ENCODE assay signal across 9 cellular contexts in the genomic region with DNA sequence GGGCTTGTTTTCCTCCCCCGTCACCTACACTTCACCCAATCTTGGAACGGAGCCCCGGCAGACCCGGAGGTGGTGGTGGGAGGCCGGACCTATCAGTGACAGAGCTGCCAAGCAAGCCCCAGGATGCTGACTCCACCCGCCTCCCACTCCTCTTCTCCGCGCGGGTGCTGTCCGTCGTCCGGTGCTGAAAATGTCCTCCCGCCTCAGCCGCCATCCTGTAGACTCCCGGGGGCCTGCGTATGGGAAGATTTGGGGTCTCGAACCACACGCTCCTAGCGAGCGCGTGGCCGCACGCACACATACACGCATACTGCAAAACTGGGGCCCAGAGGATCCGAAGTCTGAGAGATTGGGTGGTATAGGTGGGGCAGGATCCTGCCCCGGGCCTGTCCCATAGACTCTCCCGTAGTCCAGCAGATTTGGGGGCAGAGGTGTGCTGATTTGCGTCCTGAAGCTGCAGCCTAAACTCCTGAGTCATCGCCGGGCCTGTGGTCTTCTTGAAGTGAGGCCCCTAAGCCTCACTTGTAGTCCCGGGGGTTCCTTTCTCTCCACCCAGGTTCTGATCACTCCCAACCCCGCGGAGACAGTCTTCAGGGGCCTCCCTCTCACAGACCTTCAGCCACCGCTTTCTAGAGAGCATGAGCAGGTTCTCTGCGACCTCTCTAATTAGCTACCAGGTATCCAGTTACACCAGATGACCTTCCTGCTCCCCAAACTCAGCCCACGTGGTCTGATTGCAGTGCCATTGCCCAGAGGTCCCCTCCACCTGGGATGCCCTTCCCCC. TPM values are rescaled to one million over a fixed set of nuclear protein-coding genes. Genes with fewer than 3 reads are reported as not detected.
A peak's percentile ranks its signal among the peaks of the same experiment; 100 is the strongest.
DNase-seq lines count a peak whose midpoint lies in the region; ATAC-seq and TF ChIP-seq lines count a peak whose summit lies in the region.
"Had no signal": no experiment of that assay in that cellular context is flagged by ENCODE, and none has a peak within 500 bp of the region (broad histone marks: within the 10 kb centered on the region; RNA-seq: fewer than 3 reads in every experiment).

No MANE protein-coding gene starts in this region.

- H3K27ac ChIP-seq in HUES64 (ENCODE audit: low read depth, low read length) (peak overlapping the region; percentile 83; the same call in 1 of the 2 replicates), mesenchymal stem cell (ENCODE audit: low read length, poor library complexity, severe bottlenecking) (peak overlapping the region; percentile 98)

- H3K4me1 ChIP-seq in HUES64 (ENCODE audit: insufficient read depth, low read length) = peaks cover 5% of the 10 kb centered on the region; the same call in 1 of the 2 replicates
- peaks cover 44% of the 10 kb centered on the region for H3K4me1 ChIP-seq in mesenchymal stem cell (ENCODE audit: control insufficient read depth, insufficient read depth, low read depth, low read length)

- DNase-seq in COLO829 (ENCODE audit: low spot score) (peak; percentile 76), WTC11 (ENCODE audit: low spot score) (peak; percentile 90), dermis microvascular lymphatic vessel endothelial cell (ENCODE audit: low read depth in 2 of 2) (peak; percentile 51 to 89), mesenchymal stem cell (no peak), DMS114 treated with DMSO at 0.1 percent for 48 hours (lab: John Stamatoyannopoulos, UW; ENCODE audit: unreplicated experiment) (no peak)
- peak; percentile 68 to 75 for DNase-seq in stimulated activated CD8-positive, alpha-beta memory T cell treated with anti-CD3 and anti-CD28 coated beads, Interleukin-15, amount 100 ng/mL, for 48 hours (ENCODE audit: low read depth in 2 of 2)

- H3K9me3 ChIP-seq in HUES64 (ENCODE audit: insufficient read depth, low read depth, low read length) (no peaks in the 10 kb centered on the region), mesenchymal stem cell (ENCODE audit: control insufficient read depth, low read length) (no peaks in the 10 kb centered on the region)

- H3K18ac ChIP-seq in mesenchymal stem cell (ENCODE audit: low read depth in 1 of 2, low read length in 2 of 2) = peak overlapping the region; percentile 89 to 91

- peak overlapping the region; percentile 97 for H2BK15ac ChIP-seq in mesenchymal stem cell (ENCODE audit: low read depth, poor library complexity, severe bottlenecking)

- H3K4me1 Mint-ChIP-seq in WTC11 = peaks cover 20% of the 10 kb centered on the region

- H3K9ac ChIP-seq in HUES64 (ENCODE audit: low read depth, low read length) (peak overlapping the region; percentile 52; the same call in 1 of the 2 replicates), mesenchymal stem cell (ENCODE audit: low read length) (peak overlapping the region; percentile 99)

- H3K4me3 Mint-ChIP-seq in WTC11 = peak overlapping the region; percentile 96

- no peak overlapping the region for H2AK5ac ChIP-seq in mesenchymal stem cell (ENCODE audit: low read length, severe bottlenecking)

- CTCF ChIA-PET in WTC11 (lab: Charles Lee) = interaction anchor here (0.6 to 2.5 kb wide), 25 partner anchors 8 to 402 kb away, joined by 3 to 65 read pairs (median 5); a partner anchor contains a TSS

- peak overlapping the region; percentile 91 to 93 for H3K4ac ChIP-seq in mesenchymal stem cell (ENCODE audit: low read depth in 1 of 2, low read length in 2 of 2)

- H3K36me3 ChIP-seq in HUES64 (ENCODE audit: insufficient read depth, low read length) = peaks cover 11% of the 10 kb centered on the region; the same call in 1 of the 2 replicates
- peaks cover 22 to 34% of the 10 kb centered on the region in 2 experiments for H3K36me3 ChIP-seq in mesenchymal stem cell (ENCODE audit: control insufficient read depth in 1 of 2, insufficient read depth in 2 of 2, low read depth in 1 of 2, low read length in 2 of 2)

- no peak overlapping the region for H3K14ac ChIP-seq in mesenchymal stem cell (ENCODE audit: low read length in 2 of 2)

- H4K91ac ChIP-seq in mesenchymal stem cell (ENCODE audit: low read length) = peak overlapping the region; percentile 83

- no peak for TF ChIP-seq CTCF in WTC11 (IDR thresholded peaks at IDR 0.05)

- H2BK120ac ChIP-seq in mesenchymal stem cell (ENCODE audit: low read depth, low read length) = peak overlapping the region; percentile 96

- ATAC-seq in GM21367 (IDR thresholded peaks at IDR 0.05; ENCODE audit: unreplicated experiment) (peak; percentile 20), WTC11 (peak; percentile 67)

- H3K27me3 Mint-ChIP-seq in WTC11 (ENCODE audit: low read depth) = peaks cover 37% of the 10 kb centered on the region

- no peak overlapping the region for H2BK12ac ChIP-seq in mesenchymal stem cell (ENCODE audit: low read length in 2 of 2)

- H3K27me3 ChIP-seq in HUES64 (ENCODE audit: insufficient read depth, low read length) (peaks cover 37% of the 10 kb centered on the region), mesenchymal stem cell (ENCODE audit: control insufficient read depth in 1 of 2, insufficient read depth in 1 of 2, low read length in 2 of 2) (peaks cover 30 to 38% of the 10 kb centered on the region in 2 experiments)

- peak overlapping the region; percentile 96 for H3K27ac Mint-ChIP-seq in WTC11

- peak overlapping the region; percentile 69 for H3K4me3 ChIP-seq in HUES64 (ENCODE audit: low read length)
- peak overlapping the region; percentile 62 to 92 for H3K4me3 ChIP-seq in mesenchymal stem cell (ENCODE audit: insufficient read depth in 1 of 2, low read depth in 1 of 2, low read length in 2 of 2)

- no peaks in the 10 kb centered on the region for H3K9me3 Mint-ChIP-seq in WTC11

- POLR2A ChIA-PET in WTC11 (lab: Charles Lee) = interaction anchor here (0.5 to 1.8 kb wide), 11 partner anchors 8 to 177 kb away, joined by 3 to 19 read pairs (median 5); a partner anchor contains a TSS

- H3K23ac ChIP-seq in mesenchymal stem cell (ENCODE audit: low read length in 2 of 2) = peak overlapping the region in 1 of 2 experiments; percentile 80

- H3K79me1 ChIP-seq in mesenchymal stem cell (replicated peaks; ENCODE audit: low read length, poor library complexity, severe bottlenecking) = peaks cover 20% of the 10 kb centered on the region

- peak overlapping the region; percentile 55 for H2AFZ ChIP-seq in mesenchymal stem cell (ENCODE audit: low read depth, low read length)

- no peaks in the 10 kb centered on the region for H3K36me3 Mint-ChIP-seq in WTC11

- H4K8ac ChIP-seq in mesenchymal stem cell (ENCODE audit: low read length) = peak overlapping the region; percentile 89

- peak overlapping the region; percentile 87 for H3K4me2 ChIP-seq in mesenchymal stem cell (ENCODE audit: low read length, poor library complexity, severe bottlenecking)

- 13% methylated on average over 36 of the region's 36 CpGs for WGBS in HUES64
- 16% methylated on average over 36 of the region's 36 CpGs for WGBS in mesenchymal stem cell

- H2BK5ac ChIP-seq in mesenchymal stem cell (ENCODE audit: low read depth, low read length, poor library complexity, severe bottlenecking) = no peak overlapping the region

TF ChIP-seq in WTC11, 78 proteins besides CTCF, POLR2A, EP300 and RAD21 (continues in another document):
- peak; percentile 63; the same call in 1 of the 2 replicates for TF ChIP-seq ZNF219 (CRISPR knock-in tag; IDR thresholded peaks at IDR 0.05; ENCODE audit: borderline replicate concordance)
- no peak for TF ChIP-seq SMAD3 (CRISPR knock-in tag; IDR thresholded peaks at IDR 0.05; ENCODE audit: borderline replicate concordance)
- TF ChIP-seq, protein P1, sequence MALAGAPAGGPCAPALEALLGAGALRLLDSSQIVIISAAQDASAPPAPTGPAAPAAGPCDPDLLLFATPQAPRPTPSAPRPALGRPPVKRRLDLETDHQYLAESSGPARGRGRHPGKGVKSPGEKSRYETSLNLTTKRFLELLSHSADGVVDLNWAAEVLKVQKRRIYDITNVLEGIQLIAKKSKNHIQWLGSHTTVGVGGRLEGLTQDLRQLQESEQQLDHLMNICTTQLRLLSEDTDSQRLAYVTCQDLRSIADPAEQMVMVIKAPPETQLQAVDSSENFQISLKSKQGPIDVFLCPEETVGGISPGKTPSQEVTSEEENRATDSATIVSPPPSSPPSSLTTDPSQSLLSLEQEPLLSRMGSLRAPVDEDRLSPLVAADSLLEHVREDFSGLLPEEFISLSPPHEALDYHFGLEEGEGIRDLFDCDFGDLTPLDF (CRISPR knock-in tag; IDR thresholded peaks at IDR 0.05) = peak; percentile 65; the same call in 1 of the 2 replicates
- peak; percentile 94 for TF ChIP-seq RELA (CRISPR knock-in tag; IDR thresholded peaks at IDR 0.05; ENCODE audit: borderline replicate concordance)

RNA-seq across cellular contexts. Expression of a gene that starts 0.8 kb away (rescaled TPM):
- 49.8 TPM for polyA plus RNA-seq in HUES64 (2013, experiment 1 of 2)
- polyA plus RNA-seq in HUES64 (2013, experiment 2 of 2) = 44.6 TPM
- 86.0 to 86.9 TPM (median 86.4 TPM) in 3 replicates for total RNA-seq in WTC11 (2021)
- total RNA-seq in dermis microvascular lymphatic vessel endothelial cell = 123 and 146 TPM in 2 replicates
- 314 TPM for polyA plus RNA-seq in mesenchymal stem cell (2013, experiment 1 of 2)
- 328 TPM for polyA plus RNA-seq in mesenchymal stem cell (2013, experiment 2 of 2)

RNA-seq across cellular contexts. Expression of a gene that starts 2.0 kb away (rescaled TPM):
- 0.80 TPM for polyA plus RNA-seq in HUES64 (2013, experiment 1 of 2)
- polyA plus RNA-seq in HUES64 (2013, experiment 2 of 2) = 0.51 TPM
- total RNA-seq in WTC11 (2021) = 2.2 to 2.3 TPM (median 2.3 TPM) in 3 replicates
- total RNA-seq in dermis microvascular lymphatic vessel endothelial cell = under 0.01 TPM in 1 of 2 replicates, not detected in the other
- polyA plus RNA-seq in mesenchymal stem cell (2013, experiment 1 of 2) = 0.44 TPM
- 0.38 TPM for polyA plus RNA-seq in mesenchymal stem cell (2013, experiment 2 of 2)
- total RNA-seq: activated CD8-positive, alpha-beta memory T cell treated with anti-CD3 and anti-CD28 coated beads for 36 hours had no signal

RNA-seq across cellular contexts. Expression of a gene that starts 11.8 kb away (rescaled TPM):
- 23.5 TPM for polyA plus RNA-seq in HUES64 (2013, experiment 1 of 2)
- polyA plus RNA-seq in HUES64 (2013, experiment 2 of 2) = 29.1 TPM
- total RNA-seq in WTC11 (2021) (12.2 to 12.9 TPM (median 12.2 TPM) in 3 replicates), dermis microvascular lymphatic vessel endothelial cell (0.25 TPM in 1 of 2 replicates, not detected in the other)
- polyA plus RNA-seq in mesenchymal stem cell (2013, experiment 1 of 2) = 0.77 TPM
- 0.84 TPM for polyA plus RNA-seq in mesenchymal stem cell (2013, experiment 2 of 2)

RNA-seq across cellular contexts. Expression of a gene that starts 21.3 kb away (rescaled TPM):
- 99.4 TPM for polyA plus RNA-seq in HUES64 (2013, experiment 1 of 2)
- polyA plus RNA-seq in HUES64 (2013, experiment 2 of 2) = 105 TPM
- 125 to 134 TPM (median 130 TPM) in 3 replicates for total RNA-seq in WTC11 (2021)
- 64.3 and 98.1 TPM in 2 replicates for total RNA-seq in dermis microvascular lymphatic vessel endothelial cell
- 157 TPM for polyA plus RNA-seq in mesenchymal stem cell (2013, experiment 1 of 2)
- 154 TPM for polyA plus RNA-seq in mesenchymal stem cell (2013, experiment 2 of 2)

RNA-seq across cellular contexts. Expression of a gene that starts 27.1 kb away (rescaled TPM):
- 2.0 TPM for polyA plus RNA-seq in HUES64 (2013, experiment 1 of 2)
- 2.9 TPM for polyA plus RNA-seq in HUES64 (2013, experiment 2 of 2)
- 2.6 to 2.8 TPM (median 2.7 TPM) in 3 replicates for total RNA-seq in WTC11 (2021)
- under 0.01 and 0.13 TPM in 2 replicates for total RNA-seq in dermis microvascular lymphatic vessel endothelial cell
- polyA plus RNA-seq in mesenchymal stem cell (2013, experiment 1 of 2) = 318 TPM
- 313 TPM for polyA plus RNA-seq in mesenchymal stem cell (2013, experiment 2 of 2)

Comparison
In these comparisons a context has a peak if more than half of its experiments do, and no peak if none do; other contexts are left out.
1. DNase-seq: peak in COLO829 (single experiment), WTC11 (single experiment), dermis microvascular lymphatic vessel endothelial cell (2 of 2) and stimulated activated CD8-positive, alpha-beta memory T cell treated with anti-CD3 and anti-CD28 coated beads, Interleukin-15, amount 100 ng/mL, for 48 hours (2 of 2); none in mesenchymal stem cell (single experiment) and DMS114 treated with DMSO at 0.1 percent for 48 hours (single experiment).
2. RNA of a gene that starts 11.8 kb away (total RNA-seq): 12.2 to 12.9 TPM in WTC11; 0.25 TPM in dermis microvascular lymphatic vessel endothelial cell; every median in the first group is over 10 times any median in the second.